14 cellular contexts compared by ENCODE assay signal in genomic region chr17:62630365-62631085, GRCh38. TPM values are rescaled to one million over a fixed set of nuclear protein-coding genes. Genes with fewer than 3 reads are reported as not detected.
A peak's percentile ranks its signal among the peaks of the same experiment; 100 is the strongest.
DNase-seq lines count a peak whose midpoint lies in the region; ATAC-seq and TF ChIP-seq lines count a peak whose summit lies in the region.
"Had no signal": no experiment of that assay in that cellular context is flagged by ENCODE, and none has a peak within 500 bp of the region (broad histone marks: within the 10 kb centered on the region; RNA-seq: fewer than 3 reads in every experiment).

No MANE protein-coding gene starts in this region.

- H3K79me2 ChIP-seq in PC-3 (ENCODE audit: low read length): no peaks in the 10 kb centered on the region

- 90 to 97% methylated on average over 5 to 12 of the region's 12 CpGs for WGBS in endodermal cell (ENCODE audit: insufficient coverage in 1 of 2, insufficient read length in 1 of 2), 2 experiments

- no TSS peak for BruUV-seq in PC-3 (replicated peaks; lab: Mats Ljungman, UMichigan)

- H3K9ac ChIP-seq in endodermal cell (ENCODE audit: extremely low read depth, low read length, poor library complexity, severe bottlenecking) (no peak overlapping the region), PC-3 (ENCODE audit: low read length) (no peak overlapping the region)

- H3K27me3 Mint-ChIP-seq in endodermal cell (ENCODE audit: insufficient read depth) (no peaks in the 10 kb centered on the region), neural crest cell (ENCODE audit: low read depth) (peaks cover 13% of the 10 kb centered on the region)

- H3K36me3 ChIP-seq in BJ (ENCODE audit: control insufficient read depth, insufficient read depth, low read length): peaks cover 11% of the 10 kb centered on the region
- peaks cover 6% of the 10 kb centered on the region for H3K36me3 ChIP-seq in MG63
- peaks cover 4% of the 10 kb centered on the region for H3K36me3 ChIP-seq in endodermal cell (ENCODE audit: control insufficient read depth, insufficient read depth, low read length)
- H3K36me3 ChIP-seq in PC-3 (ENCODE audit: low read depth, low read length): no peaks in the 10 kb centered on the region

- intact Hi-C loops in PC-3 (cut with micrococcal nuclease): no loop called here

- TF ChIP-seq CTCF in BJ (IDR thresholded peaks at IDR 0.05; ENCODE audit: insufficient read depth, low read depth, low read length): no peak
- TF ChIP-seq CTCF in endodermal cell (conservative IDR thresholded peaks at IDR 0.05): no peak
- TF ChIP-seq CTCF in neural crest cell (conservative IDR thresholded peaks at IDR 0.05): no peak
- TF ChIP-seq CTCF in PC-3 (conservative IDR thresholded peaks at IDR 0.05; ENCODE audit: low read depth, low read length): no peak

- H3K9me3 Mint-ChIP-seq in endodermal cell (no peaks in the 10 kb centered on the region), neural crest cell (no peaks in the 10 kb centered on the region)

- H3K9me3 ChIP-seq in MG63 (no peaks in the 10 kb centered on the region), endodermal cell (ENCODE audit: control insufficient read depth, low read length) (no peaks in the 10 kb centered on the region), PC-3 (ENCODE audit: low read length) (no peaks in the 10 kb centered on the region)

- no peak for ATAC-seq in PC-3

- peak overlapping the region; percentile 83 for H3K4me3 ChIP-seq in BJ (ENCODE audit: low read depth, low read length)
- no peak overlapping the region for H3K4me3 ChIP-seq in MG63
- H3K4me3 ChIP-seq in endodermal cell (ENCODE audit: low read length): peak overlapping the region; percentile 95
- H3K4me3 ChIP-seq in PC-3 (ENCODE audit: low read length): no peak overlapping the region

- H3K9me2 ChIP-seq in PC-3 (replicated peaks; ENCODE audit: low read length): no peaks in the 10 kb centered on the region

- H3K27me3 ChIP-seq in BJ (ENCODE audit: control insufficient read depth, insufficient read depth, low read length) (no peaks in the 10 kb centered on the region), MG63 (no peaks in the 10 kb centered on the region), endodermal cell (ENCODE audit: control insufficient read depth, insufficient read depth, low read length, poor library complexity, severe bottlenecking) (no peaks in the 10 kb centered on the region), PC-3 (ENCODE audit: low read length) (no peaks in the 10 kb centered on the region)

- H3K4me1 Mint-ChIP-seq in endodermal cell (peaks cover 43% of the 10 kb centered on the region), neural crest cell (peaks cover 47% of the 10 kb centered on the region)

- H3K4me1 ChIP-seq in endodermal cell (ENCODE audit: control insufficient read depth, insufficient read depth, low read length) (peaks cover 22% of the 10 kb centered on the region), PC-3 (ENCODE audit: insufficient read depth, low read length) (peaks cover 7% of the 10 kb centered on the region)

- no peak overlapping the region for H3K4me2 ChIP-seq in PC-3 (ENCODE audit: low read length)

- H3F3A ChIP-seq in PC-3 (ENCODE audit: low read length, unreplicated experiment): no peaks in the 10 kb centered on the region

- H3K27ac Mint-ChIP-seq in endodermal cell (peak overlapping the region; percentile 6), neural crest cell (ENCODE audit: unreplicated experiment) (no peak overlapping the region)

- H3K4me3 Mint-ChIP-seq in endodermal cell: no peak overlapping the region
- H3K4me3 Mint-ChIP-seq in neural crest cell: peak overlapping the region; percentile 80

- DNase-seq in BJ (ENCODE audit: low read depth) (no peak), MG63 (peak; percentile 39), endodermal cell (peak; percentile 53), neural crest cell (ENCODE audit: low read depth, low spot score) (no peak), NCI-H69 (lab: John Stamatoyannopoulos, UW) (no peak), PC-3 (no peak), RPMI8226 (no peak)
- DNase-seq in activated CD4-positive, alpha-beta T cell treated with anti-CD3 and anti-CD28 coated beads for 4 hours: no peak
- DNase-seq: activated CD4-positive, alpha-beta T cell treated with anti-CD3 and anti-CD28 coated beads, Interleukin-2, amount 50 U/mL, for 4 hours; central memory CD4-positive, alpha-beta T cell; erythroblast; NCI-H1092 treated with DMSO at 0.1 percent for 48 hours; NCI-H510A treated with DMSO at 0.1 percent for 48 hours; stimulated activated naive CD4-positive, alpha-beta T cell treated with Interleukin-2 at 50 U/mL for 16 hours had no signal

- POLR2A ChIA-PET in BJ (lab: Charles Lee): interaction anchor here (0.5 kb wide), 1 partner anchor 16 kb away, joined by 8 read pairs; no protein-coding TSS in a partner anchor
- POLR2A ChIA-PET in PC-3 (lab: Charles Lee; ENCODE audit: unreplicated experiment): no interaction called here

- H3K27ac ChIP-seq in endodermal cell (ENCODE audit: low read depth, low read length) (no peak overlapping the region), PC-3 (ENCODE audit: low read length) (no peak overlapping the region)

- peaks cover 4% of the 10 kb centered on the region for H3K36me3 Mint-ChIP-seq in endodermal cell (ENCODE audit: low read depth)
- peaks cover 3% of the 10 kb centered on the region for H3K36me3 Mint-ChIP-seq in neural crest cell (ENCODE audit: low read depth)

- CTCF ChIA-PET in BJ (lab: Yijun Ruan, JAX) (interaction anchor here (0.9 to 1.4 kb wide), 3 partner anchors 9 to 18 kb away, joined by 3 to 4 read pairs (median 3); no protein-coding TSS in a partner anchor), PC-3 (lab: Charles Lee) (no interaction called here)

- H4K20me1 ChIP-seq in PC-3 (ENCODE audit: low read length): no peaks in the 10 kb centered on the region

- H2AFZ ChIP-seq in PC-3 (ENCODE audit: low read length): no peak overlapping the region

RNA-seq across cellular contexts. Expression of gene MRC2, which starts 3.1 kb away (rescaled TPM):
- polyA plus RNA-seq in BJ (2011; rRNA removed): 90.1 and 271 TPM in 2 replicates
- 114 and 115 TPM in 2 replicates for polyA minus RNA-seq in BJ (2011; rRNA and poly(A)+ RNA removed)
- total RNA-seq in MG63 (2014; rRNA removed; shearing (Covaris generic); ENCODE audit: low replicate concordance): 61.4 and 65.1 TPM in 2 replicates
- total RNA-seq in endodermal cell (100 to 1,000 TPM; 103 to 165 TPM), neural crest cell (28.2 and 30.7 TPM in 2 replicates), PC-3 (2014; rRNA removed) (13.5 and 17.2 TPM in 2 replicates)
- 133 TPM for polyA plus RNA-seq in endodermal cell (2013, experiment 1 of 2)
- 140 TPM for polyA plus RNA-seq in endodermal cell (2013, experiment 2 of 2)

Comparison
In these comparisons a context has a peak if more than half of its experiments do, and no peak if none do; other contexts are left out.
1. DNase-seq: peak in MG63 (single experiment) and endodermal cell (single experiment); none in BJ (single experiment), neural crest cell (single experiment), NCI-H69 (single experiment), activated CD4-positive, alpha-beta T cell treated with anti-CD3 and anti-CD28 coated beads for 4 hours (0 of 2), PC-3 (single experiment) and RPMI8226 (single experiment).
2. H3K4me3 ChIP-seq: peak in BJ (single experiment) and endodermal cell (single experiment); none in MG63 (single experiment) and PC-3 (single experiment).